26 cellular contexts compared by ENCODE assay signal in genomic region chr3:105409364-105409763, GRCh38.
"Had no signal": no experiment of that assay in that cellular context is flagged by ENCODE, and none has a peak within 500 bp of the region (broad histone marks: within the 10 kb centered on the region; RNA-seq: fewer than 3 reads in every experiment).

No MANE protein-coding gene starts in this region.

- H3K4me3 ChIP-seq: adrenal gland, MG63, Peyer's patch had no signal

- H3K9me3 ChIP-seq: adrenal gland, MG63, Peyer's patch had no signal

- H3K27me3 ChIP-seq: adrenal gland, MG63, Peyer's patch had no signal

- H3K27ac ChIP-seq: adrenal gland, Peyer's patch had no signal

- H3K36me3 ChIP-seq: adrenal gland, MG63, Peyer's patch had no signal

- DNase-seq: activated B cell treated with CpG ODN at 0.5 μM for 24 hours; activated CD4-positive, alpha-beta memory T cell treated with anti-CD3 and anti-CD28 coated beads, Interleukin-2, amount 10 ng/mL, durations not matched to agents 7 days and 5 days; activated CD4-positive, alpha-beta T cell treated with anti-CD3 and anti-CD28 coated beads for 1 hour; activated CD4-positive, alpha-beta T cell treated with anti-CD3 and anti-CD28 coated beads, Interleukin-2, amount 10 ng/mL, durations not matched to agents 24 days and 14 days; activated gamma-delta T cell treated with Interleukin-2 at 50 U/mL for 16 hours; activated naive CD4-positive, alpha-beta T cell treated with anti-CD3 and anti-CD28 coated beads, Interleukin-2, amount 10 ng/mL, durations not matched to agents 7 days and 5 days; activated naive CD8-positive, alpha-beta T cell treated with anti-CD3 and anti-CD28 coated beads, Interleukin-2, amount 10 ng/mL, durations not matched to agents 7 days and 5 days; activated T-cell treated with anti-CD3 and anti-CD28 coated beads for 4 hours; activated T-cell treated with anti-CD3 and anti-CD28 coated beads, Interleukin-2, amount 50 U/mL, for 72 hours; adrenal gland; aorta; cortex of kidney; MG63; NCI-H1105; NCI-H1436; NCI-H1694 treated with DMSO at 0.1 percent for 48 hours; NCI-H2029 treated with DMSO at 0.1 percent for 48 hours; NCI-H345; NCI-H510A; NCI-H526 treated with DMSO at 0.1 percent for 48 hours; NCI-H82; OCI-M1; Peyer's patch; SIG-M5; T-helper 17 cell; T-helper 9 cell had no signal

- H3K4me1 ChIP-seq: adrenal gland, Peyer's patch had no signal
